Comparison of ENCODE assay signal across 8 cellular contexts in genomic region chr2:86584164-86584913, GRCh38. TPM values are rescaled to one million over a fixed set of nuclear protein-coding genes. Genes with fewer than 3 reads are reported as not detected.
A peak's percentile ranks its signal among the peaks of the same experiment; 100 is the strongest.
DNase-seq lines count a peak whose midpoint lies in the region; TF ChIP-seq lines count a peak whose summit lies in the region.

No MANE protein-coding gene starts in this region.

- H3K27ac ChIP-seq in brain microvascular endothelial cell, result peak overlapping the region; percentile 32

- H3K27me3 Mint-ChIP-seq in activated CD4-positive, alpha-beta T cell treated with anti-CD3 and anti-CD28 coated beads, Interleukin-2, amount 10 ng/mL, durations not matched to agents 24 days and 14 days, result peaks cover 3% of the 10 kb centered on the region

- TF ChIP-seq CTCF in brain microvascular endothelial cell (IDR thresholded peaks at IDR 0.05; ENCODE audit: low read depth, low read length, missing control alignments), result no peak

- no peaks in the 10 kb centered on the region for H3K27me3 ChIP-seq in brain microvascular endothelial cell (replicated peaks)

- H3K4me3 ChIP-seq in brain microvascular endothelial cell (ENCODE audit: low read depth, low read length), result no peak overlapping the region

- H3K27ac Mint-ChIP-seq in activated CD4-positive, alpha-beta T cell treated with anti-CD3 and anti-CD28 coated beads, Interleukin-2, amount 10 ng/mL, durations not matched to agents 24 days and 14 days, result peak overlapping the region; percentile 88

- H3K4me3 Mint-ChIP-seq in activated CD4-positive, alpha-beta T cell treated with anti-CD3 and anti-CD28 coated beads, Interleukin-2, amount 10 ng/mL, durations not matched to agents 24 days and 14 days, result peak overlapping the region; percentile 57

- H3K36me3 ChIP-seq in brain microvascular endothelial cell (replicated peaks), result no peaks in the 10 kb centered on the region

- peaks cover 9% of the 10 kb centered on the region for H3K4me1 Mint-ChIP-seq in activated CD4-positive, alpha-beta T cell treated with anti-CD3 and anti-CD28 coated beads, Interleukin-2, amount 10 ng/mL, durations not matched to agents 24 days and 14 days

- peak; percentile 71 for DNase-seq in activated CD4-positive, alpha-beta T cell treated with anti-CD3 and anti-CD28 coated beads, Interleukin-2, amount 10 ng/mL, durations not matched to agents 24 days and 14 days
- no peak for DNase-seq in activated CD4-positive, alpha-beta T cell treated with anti-CD3 and anti-CD28 coated beads for 1 hour
- DNase-seq in KBM-7, result peak; percentile 55
- DNase-seq in brain microvascular endothelial cell, result peak; percentile 54
- peak; percentile 87 for DNase-seq in pulmonary artery endothelial cell (ENCODE audit: low read depth, low spot score)
- DNase-seq in nucleus accumbens (lab: John Stamatoyannopoulos, UW), result no peak
- no peak for DNase-seq in HCEC 1CT
- DNase-seq in HT-29 (ENCODE audit: low spot score), result no peak

- H3K36me3 Mint-ChIP-seq in activated CD4-positive, alpha-beta T cell treated with anti-CD3 and anti-CD28 coated beads, Interleukin-2, amount 10 ng/mL, durations not matched to agents 24 days and 14 days (ENCODE audit: low read depth), result no peaks in the 10 kb centered on the region

- peaks cover 26% of the 10 kb centered on the region for H3K9me3 Mint-ChIP-seq in activated CD4-positive, alpha-beta T cell treated with anti-CD3 and anti-CD28 coated beads, Interleukin-2, amount 10 ng/mL, durations not matched to agents 24 days and 14 days

- intact Hi-C loops in activated CD4-positive, alpha-beta T cell treated with anti-CD3 and anti-CD28 coated beads, Interleukin-2, amount 10 ng/mL, durations not matched to agents 24 days and 14 days (cut with micrococcal nuclease), result loop anchor here (1.0 to 5.0 kb wide), 2 partner anchors 21 to 38 kb away; partner anchors contain the start of genes CHMP3 and RNF103

- in situ Hi-C loops in KBM-7 (cut with MboI; ENCODE audit: low pct_unique_long_range_greater_than_20kb, low sequenced_read_pairs), result no loop called here
- in situ Hi-C loops in brain microvascular endothelial cell (cut with HindIII; ENCODE audit: low pct_ligation_motif_present, low sequenced_read_pairs), result no loop called here

RNA-seq across cellular contexts. Expression of gene CHMP3, which starts 21.1 kb away (rescaled TPM):
- total RNA-seq in activated CD4-positive, alpha-beta T cell treated with anti-CD3 and anti-CD28 coated beads, Interleukin-2, amount 10 ng/mL, durations not matched to agents 24 days and 14 days, result 28.3 and 29.0 TPM in 2 replicates
- 87.6 and 97.9 TPM in 2 replicates for total RNA-seq in pulmonary artery endothelial cell
- total RNA-seq in HT-29 (2014; rRNA removed; shearing (Covaris generic)), result 29.9 and 37.8 TPM in 2 replicates

RNA-seq across cellular contexts. Expression of gene RNF103, which starts 39.3 kb away (rescaled TPM):
- total RNA-seq in activated CD4-positive, alpha-beta T cell treated with anti-CD3 and anti-CD28 coated beads, Interleukin-2, amount 10 ng/mL, durations not matched to agents 24 days and 14 days, result 11.7 and 12.1 TPM in 2 replicates
- 18.7 and 19.6 TPM in 2 replicates for total RNA-seq in pulmonary artery endothelial cell
- 11.8 and 15.8 TPM in 2 replicates for total RNA-seq in HT-29 (2014; rRNA removed; shearing (Covaris generic))

Comparison
In these comparisons a context has a peak if more than half of its experiments do, and no peak if none do; other contexts are left out.
1. DNase-seq: peak in activated CD4-positive, alpha-beta T cell treated with anti-CD3 and anti-CD28 coated beads, Interleukin-2, amount 10 ng/mL, durations not matched to agents 24 days and 14 days (single experiment), KBM-7 (single experiment), brain microvascular endothelial cell (single experiment) and pulmonary artery endothelial cell (single experiment); none in activated CD4-positive, alpha-beta T cell treated with anti-CD3 and anti-CD28 coated beads for 1 hour (single experiment), nucleus accumbens (0 of 56), HCEC 1CT (single experiment) and HT-29 (single experiment).